Comparison of ENCODE assay signal across 13 cellular contexts in genomic region chr1:240312872-240313271, GRCh38.
A peak's percentile ranks its signal among the peaks of the same experiment; 100 is the strongest.
DNase-seq lines count a peak whose midpoint lies in the region; ATAC-seq and TF ChIP-seq lines count a peak whose summit lies in the region.
"Had no signal": no experiment of that assay in that cellular context is flagged by ENCODE, and none has a peak within 500 bp of the region (broad histone marks: within the 10 kb centered on the region; RNA-seq: fewer than 3 reads in every experiment).

No MANE protein-coding gene starts in this region.

- peaks cover 11% of the 10 kb centered on the region for H3K4me1 ChIP-seq in mucosa of descending colon (ENCODE audit: low read depth)

- DNase-seq in AG04449 (ENCODE audit: low read depth, low spot score), result peak; percentile 86
- DNase-seq in HL-60 (ENCODE audit: low read depth in 1 of 2, low spot score in 1 of 2), result peak; percentile 21 to 55
- DNase-seq in SKM-1 treated with dmso at 0.1 percent for 144 hours (lab: John Stamatoyannopoulos, UW; ENCODE audit: unreplicated experiment), result peak; percentile 99
- DNase-seq in glomerular visceral epithelial cell (ENCODE audit: extremely low spot score), result peak; percentile 39
- no peak for DNase-seq in mucosa of descending colon
- no peak for DNase-seq in endothelial cell (ENCODE audit: low spot score)
- DNase-seq in effector CD4-positive, alpha-beta T cell, result no peak
- DNase-seq: dermis blood vessel endothelial cell, NCI-H1694 treated with DMSO at 0.1 percent for 48 hours, small intestine had no signal

- H3K4me1 Mint-ChIP-seq in endothelial cell (ENCODE audit: unreplicated experiment), result peaks cover 8% of the 10 kb centered on the region

- no peak overlapping the region for H3K27ac ChIP-seq in HL-60 (replicated peaks)
- H3K27ac ChIP-seq: C4-2B had no signal

- H3K4me3 Mint-ChIP-seq in endothelial cell (ENCODE audit: unreplicated experiment), result no peak overlapping the region

- intact Hi-C loops in mucosa of descending colon (cut with DNase I, micrococcal nuclease), result no loop called here

- no peaks in the 10 kb centered on the region for H3K27me3 Mint-ChIP-seq in endothelial cell (ENCODE audit: unreplicated experiment)

- no peaks in the 10 kb centered on the region for H3K36me3 Mint-ChIP-seq in endothelial cell (ENCODE audit: low read depth, unreplicated experiment)

- no peak for ATAC-seq in mucosa of descending colon
- no peak for ATAC-seq in HG02623 (IDR thresholded peaks at IDR 0.05; ENCODE audit: unreplicated experiment)
- ATAC-seq: Panc1 had no signal

- no peaks in the 10 kb centered on the region for H3K36me3 ChIP-seq in mucosa of descending colon (ENCODE audit: low read depth)

- CTCF ChIA-PET in AG04449 (lab: Yijun Ruan, JAX), result interaction anchor here (1.1 kb wide), 1 partner anchor 36 kb away, joined by 3 read pairs; no protein-coding TSS in a partner anchor

- H3K27me3 ChIP-seq in HL-60 (ENCODE audit: insufficient read depth, poor library complexity, severe bottlenecking), result no peaks in the 10 kb centered on the region

- no peak for TF ChIP-seq CTCF in AG04449 (IDR thresholded peaks at IDR 0.05; ENCODE audit: insufficient read depth, low read length, missing control alignments)
- no peak for TF ChIP-seq CTCF in HL-60 (IDR thresholded peaks at IDR 0.05; ENCODE audit: insufficient read depth, low read length)
- no peak for TF ChIP-seq CTCF in mucosa of descending colon (IDR thresholded peaks at IDR 0.05)
- no peak for TF ChIP-seq CTCF in endothelial cell (IDR thresholded peaks at IDR 0.05; ENCODE audit: unreplicated experiment)

- H3K4me3 ChIP-seq in AG04449 (ENCODE audit: low read depth, low read length) (no peak overlapping the region), HL-60 (replicated peaks; ENCODE audit: insufficient read depth, low read length) (no peak overlapping the region), mucosa of descending colon (no peak overlapping the region)

- H3K9me3 Mint-ChIP-seq in endothelial cell (ENCODE audit: unreplicated experiment), result no peaks in the 10 kb centered on the region

- no peak overlapping the region for H3K27ac Mint-ChIP-seq in endothelial cell (ENCODE audit: unreplicated experiment)

- POLR2A ChIA-PET in AG04449 (lab: Yijun Ruan, JAX), result no interaction called here

- no peaks in the 10 kb centered on the region for H3K9me3 ChIP-seq in mucosa of descending colon

Comparison
In these comparisons a context has a peak if more than half of its experiments do, and no peak if none do; other contexts are left out.
1. DNase-seq: peak in AG04449 (single experiment), HL-60 (2 of 2), SKM-1 treated with dmso at 0.1 percent for 144 hours (single experiment) and glomerular visceral epithelial cell (single experiment); none in mucosa of descending colon (0 of 3), endothelial cell (single experiment) and effector CD4-positive, alpha-beta T cell (single experiment).